In genomic region chr15:33424025-33424424, GRCh38 we compare ENCODE assay signal across 35 cellular contexts.
"Had no signal": no experiment of that assay in that cellular context is flagged by ENCODE, and none has a peak within 500 bp of the region (broad histone marks: within the 10 kb centered on the region; RNA-seq: fewer than 3 reads in every experiment).

No MANE protein-coding gene starts in this region.

- H3K27me3 ChIP-seq: MG63 had no signal

- H3K9ac ChIP-seq: KMS-11 had no signal

- H3K9me3 ChIP-seq: MG63 had no signal

- DNase-seq: Karpas-422, Kasumi-1, KG1, MG63, MM.1S, MV-4-11, NCI-H1048, NCI-H1092, NCI-H1092 treated with DMSO at 0.1 percent for 48 hours, NCI-H1105, NCI-H1105 treated with DMSO at 0.1 percent for 48 hours, NCI-H1417, NCI-H1417 treated with DMSO at 0.1 percent for 48 hours, NCI-H1436, NCI-H1436 treated with DMSO at 0.1 percent for 48 hours, NCI-H146, NCI-H1694, NCI-H1694 treated with DMSO at 0.1 percent for 48 hours, NCI-H187, NCI-H187 treated with DMSO at 0.1 percent for 48 hours, NCI-H1930, NCI-H2029, NCI-H2029 treated with DMSO at 0.1 percent for 48 hours, NCI-H2081, NCI-H2081 treated with DMSO at 0.1 percent for 48 hours, NCI-H2107, NCI-H2171, NCI-H2171 treated with DMSO at 0.1 percent for 48 hours, NCI-H2227 treated with DMSO at 0.1 percent for 48 hours, NCI-H226, NCI-H345, NCI-H446, NCI-H446 treated with DMSO at 0.1 percent for 48 hours, NCI-H510A had no signal

- H3K4me3 ChIP-seq: MG63 had no signal

- H3K27ac ChIP-seq: KMS-11 had no signal

- H3K36me3 ChIP-seq: MG63 had no signal

- H3K4me2 ChIP-seq: KMS-11 had no signal
